20 cellular contexts compared by ENCODE assay signal in genomic region chr1:154524881-154525280, GRCh38. TPM values are rescaled to one million over a fixed set of nuclear protein-coding genes. Genes with fewer than 3 reads are reported as not detected.
"Had no signal": no experiment of that assay in that cellular context is flagged by ENCODE, and none has a peak within 500 bp of the region (broad histone marks: within the 10 kb centered on the region; RNA-seq: fewer than 3 reads in every experiment).

No MANE protein-coding gene starts in this region.

- H3K27ac ChIP-seq: gastrocnemius medialis, heart right ventricle, neutrophil, thyroid gland, uterus had no signal

- H3K4me1 ChIP-seq: uterus had no signal

- H3K36me3 ChIP-seq: gastrocnemius medialis, neutrophil, thyroid gland, uterus had no signal

- H3K4me3 ChIP-seq: gastrocnemius medialis, heart right ventricle, mucosa of descending colon, thyroid gland, uterus had no signal

- DNase-seq: effector CD4-positive, alpha-beta T cell; endodermal cell; gastrocnemius medialis; heart right ventricle; left colon; left ventricle myocardium superior; mammary epithelial cell; mucosa of descending colon; naive thymus-derived CD8-positive, alpha-beta T cell; right cardiac atrium; small intestine; stimulated activated CD4-positive, alpha-beta T cell treated with anti-CD3 and anti-CD28 coated beads, Interleukin-2, amount 100 ng/mL, for 48 hours; stimulated activated naive CD4-positive, alpha-beta T cell treated with Interleukin-2 at 50 U/mL for 16 hours; thyroid gland; uterus had no signal

- H3K27me3 ChIP-seq: gastrocnemius medialis, heart right ventricle, neutrophil, thyroid gland, uterus had no signal

- H3K9me3 ChIP-seq: gastrocnemius medialis, heart right ventricle, mucosa of descending colon, neutrophil, thyroid gland, uterus had no signal

RNA-seq across cellular contexts. Expression of gene SHE, which starts 22.7 kb away (rescaled TPM):
- total RNA-seq: fibroblast of lung; naive thymus-derived CD8-positive, alpha-beta T cell; osteoblast had no signal
- polyA plus RNA-seq: fibroblast of lung; mammary epithelial cell; naive thymus-derived CD8-positive, alpha-beta T cell had no signal

RNA-seq across cellular contexts. Expression of gene TDRD10, which starts 22.9 kb away (rescaled TPM):
- total RNA-seq: endodermal cell; naive thymus-derived CD8-positive, alpha-beta T cell; osteoblast had no signal
- polyA plus RNA-seq: fibroblast of lung; keratinocyte; mammary epithelial cell; naive thymus-derived CD8-positive, alpha-beta T cell; neural cell had no signal

RNA-seq across cellular contexts. Expression of gene CHRNB2, which starts 42.7 kb away (rescaled TPM):
- total RNA-seq: fibroblast of lung; gastrocnemius medialis; left ventricle myocardium superior; naive thymus-derived CD8-positive, alpha-beta T cell; right cardiac atrium had no signal
